Comparison of ENCODE assay signal across 8 cellular contexts in the genomic region with DNA sequence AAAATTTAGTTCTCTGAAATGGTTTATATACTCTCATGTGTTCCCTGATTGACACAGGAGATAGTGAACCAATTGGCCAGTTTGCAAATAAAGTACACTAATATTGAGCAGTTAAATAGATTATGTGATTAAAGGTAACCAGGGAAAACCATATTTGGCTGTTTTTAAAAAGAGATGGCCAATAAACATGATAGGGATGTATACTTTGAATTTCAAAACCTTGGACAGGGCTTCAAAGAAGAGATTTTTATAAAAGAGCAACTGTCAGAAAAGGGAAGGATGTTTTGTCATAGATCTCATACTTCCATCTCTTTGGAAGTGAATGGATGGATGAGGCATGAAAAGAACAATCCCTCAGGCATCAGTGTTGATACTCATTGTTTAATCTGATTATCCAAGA.
"Had no signal": no experiment of that assay in that cellular context is flagged by ENCODE, and none has a peak within 500 bp of the region (broad histone marks: within the 10 kb centered on the region; RNA-seq: fewer than 3 reads in every experiment).

No MANE protein-coding gene starts in this region.

- DNase-seq: H9, HCEC 1CT, KG1 had no signal

- H3K9me3 Mint-ChIP-seq: GM23338, H9 had no signal

- H3K36me3 Mint-ChIP-seq: IgD-negative memory B cell had no signal

- H3K27me3 Mint-ChIP-seq: IgD-negative memory B cell had no signal

- H3K4me3 Mint-ChIP-seq: GM23338, H9, IgD-negative memory B cell had no signal

- ATAC-seq: GM23338, HepG2, K562 had no signal

- H3K4me1 Mint-ChIP-seq: IgD-negative memory B cell had no signal

- H3K27ac ChIP-seq: HL-60 had no signal

- H3K4me3 ChIP-seq: GM23338, K562 had no signal

- H3K27ac Mint-ChIP-seq: GM23338, H9, IgD-negative memory B cell had no signal
